10 cellular contexts compared by ENCODE assay signal in the genomic region with DNA sequence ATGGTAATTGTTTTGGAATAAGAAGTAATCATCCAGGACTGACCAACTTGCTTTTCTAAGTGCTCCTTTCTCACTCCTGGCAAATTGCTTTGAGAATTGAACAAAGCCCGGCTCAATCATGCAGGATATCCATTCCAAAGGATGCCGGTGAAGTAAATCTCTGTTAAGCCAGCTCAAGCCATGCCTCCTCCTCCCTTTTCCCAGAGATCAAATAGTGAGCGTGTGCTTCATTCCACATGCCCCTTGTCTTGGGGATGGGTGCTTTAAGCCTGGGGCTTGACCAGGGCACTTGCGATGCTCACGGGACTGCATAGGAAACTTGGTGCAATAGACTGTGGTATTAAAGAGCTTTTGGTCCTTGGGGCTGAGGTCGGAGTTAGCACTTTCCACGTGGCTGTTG.
"Had no signal": no experiment of that assay in that cellular context is flagged by ENCODE, and none has a peak within 500 bp of the region (broad histone marks: within the 10 kb centered on the region; RNA-seq: fewer than 3 reads in every experiment).

No MANE protein-coding gene starts in this region.

- H3K4me3 Mint-ChIP-seq: HFFc6 had no signal

- H3K4me3 ChIP-seq: HAP-1, K562 had no signal

- H3K27ac Mint-ChIP-seq: HFFc6 had no signal

- H3K36me3 ChIP-seq: HAP-1 had no signal

- DNase-seq: GOT3, H7, HFFc6, IMR-90, KG1 had no signal

- ATAC-seq: HCT116, HepG2, K562 had no signal

- H3K27ac ChIP-seq: HL-60 had no signal

- H3K9me3 ChIP-seq: HAP-1 had no signal

- H3K9me3 Mint-ChIP-seq: HFFc6 had no signal
